ENCODE assay signal across 8 cellular contexts in genomic region chr17:2083613-2084128, GRCh38. TPM values are rescaled to one million over a fixed set of nuclear protein-coding genes. Genes with fewer than 3 reads are reported as not detected.
DNase-seq lines count a peak whose midpoint lies in the region; ATAC-seq and TF ChIP-seq lines count a peak whose summit lies in the region.

No MANE protein-coding gene starts in this region.

- no peak overlapping the region for H3K4me3 Mint-ChIP-seq in activated CD8-positive, alpha-beta T cell treated with anti-CD3 and anti-CD28 coated beads for 36 hours

- 48 to 52% methylated on average over 7 of the region's 7 CpGs for WGBS in GM23248 (ENCODE audit: low coverage in 1 of 2, low lambda C conversion rate in 2 of 2, missing lambda C conversion rate in 2 of 2), 2 experiments
- WGBS in lung, 2 donors: 7 to 15% methylated on average over 7 of the region's 7 CpGs

- peaks cover 68% of the 10 kb centered on the region for H3K36me3 Mint-ChIP-seq in activated CD8-positive, alpha-beta T cell treated with anti-CD3 and anti-CD28 coated beads for 36 hours (ENCODE audit: low read depth)

- peaks cover 46% of the 10 kb centered on the region for H3F3A ChIP-seq in GM23248 (ENCODE audit: insufficient read depth)

- DNase-seq in AG04450 (ENCODE audit: low read depth, low spot score) (no peak), GM23248 (no peak), lung (ENCODE audit: low spot score) (peak; percentile 64), ureter (ENCODE audit: low spot score) (peak; percentile 79), AG20443 (ENCODE audit: low spot score) (no peak), dedifferentiated amniotic fluid mesenchymal stem cell (ENCODE audit: extremely low spot score) (no peak)
- no peak for DNase-seq in activated CD8-positive, alpha-beta T cell treated with anti-CD3 and anti-CD28 coated beads for 36 hours

- H3K9me2 ChIP-seq in GM23248 (ENCODE audit: insufficient read depth): no peaks in the 10 kb centered on the region

- H3K9me3 ChIP-seq in AG04450 (ENCODE audit: control insufficient read depth, insufficient read depth, low read length): no peaks in the 10 kb centered on the region
- H3K9me3 ChIP-seq in GM23248 (ENCODE audit: low read depth): no peaks in the 10 kb centered on the region
- H3K9me3 ChIP-seq in lung (ENCODE audit: control insufficient read depth in 2 of 2, insufficient read depth in 1 of 2, low read length in 1 of 2): no peaks in the 10 kb centered on the region

- intact Hi-C loops in activated CD8-positive, alpha-beta T cell treated with anti-CD3 and anti-CD28 coated beads for 36 hours (cut with micrococcal nuclease): no loop called here

- no peak overlapping the region for H2AFZ ChIP-seq in GM23248

- H3K27me3 Mint-ChIP-seq in activated CD8-positive, alpha-beta T cell treated with anti-CD3 and anti-CD28 coated beads for 36 hours: no peaks in the 10 kb centered on the region

- H4K20me1 ChIP-seq in GM23248 (ENCODE audit: insufficient read depth): no peaks in the 10 kb centered on the region

- peaks cover 54% of the 10 kb centered on the region for H3K4me1 Mint-ChIP-seq in activated CD8-positive, alpha-beta T cell treated with anti-CD3 and anti-CD28 coated beads for 36 hours (ENCODE audit: low read depth)

- H3K27me3 ChIP-seq in AG04450 (ENCODE audit: control insufficient read depth, insufficient read depth, low read length) (no peaks in the 10 kb centered on the region), GM23248 (replicated peaks; ENCODE audit: insufficient read depth) (no peaks in the 10 kb centered on the region), lung (ENCODE audit: control insufficient read depth, insufficient read depth) (no peaks in the 10 kb centered on the region)

- H3K27ac Mint-ChIP-seq in activated CD8-positive, alpha-beta T cell treated with anti-CD3 and anti-CD28 coated beads for 36 hours: peak overlapping the region; percentile 48

- TF ChIP-seq CTCF in AG04450 (IDR thresholded peaks at IDR 0.05; ENCODE audit: low read depth, low read length): no peak
- no peak for TF ChIP-seq CTCF in activated CD8-positive, alpha-beta T cell treated with anti-CD3 and anti-CD28 coated beads for 36 hours (IDR thresholded peaks at IDR 0.05)
- TF ChIP-seq CTCF in lung (IDR thresholded peaks at IDR 0.05; ENCODE audit: control extremely low read depth, extremely low read depth): no peak

- CTCF ChIA-PET in AG04450 (lab: Charles Lee): interaction anchor here (0.5 kb wide), 1 partner anchor 1762 kb away, joined by 3 read pairs; the partner anchor contains the start of gene NCBP3
- CTCF ChIA-PET in activated CD8-positive, alpha-beta T cell treated with anti-CD3 and anti-CD28 coated beads for 36 hours (lab: Charles Lee): interaction anchor here (1.0 to 1.9 kb wide), 7 partner anchors 9 to 299 kb away, joined by 3 to 8 read pairs (median 4); partner anchors contain the start of gene HIC1

- H3K4me3 ChIP-seq in AG04450 (ENCODE audit: low read depth, low read length): no peak overlapping the region
- no peak overlapping the region for H3K4me3 ChIP-seq in GM23248
- H3K4me3 ChIP-seq in lung: no peak overlapping the region

- ATAC-seq in activated CD8-positive, alpha-beta T cell treated with anti-CD3 and anti-CD28 coated beads for 36 hours: no peak
- ATAC-seq in lung (ENCODE audit: insufficient read depth, low FRiP score) (peak; percentile 57), GM18868 (IDR thresholded peaks at IDR 0.05; ENCODE audit: unreplicated experiment) (no peak)

- in situ Hi-C loops in GM23248 (cut with MboI): loop anchor here (10.0 kb wide), 1 partner anchor 151 kb away; no protein-coding TSS in a partner anchor

- H3K9me3 Mint-ChIP-seq in activated CD8-positive, alpha-beta T cell treated with anti-CD3 and anti-CD28 coated beads for 36 hours: no peaks in the 10 kb centered on the region

- H3K36me3 ChIP-seq in GM23248 (ENCODE audit: low read depth) (peaks cover under 1% of the 10 kb centered on the region; the same call in 1 of the 2 replicates), lung (ENCODE audit: control insufficient read depth in 2 of 2, insufficient read depth in 2 of 2, low read length in 2 of 2) (peaks cover 0 to 13% of the 10 kb centered on the region in 2 donors)

- peak overlapping the region; percentile 46 for H3K4me2 ChIP-seq in GM23248 (ENCODE audit: unreplicated experiment)

- peak overlapping the region; percentile 81 for H3K9ac ChIP-seq in GM23248

- H3K4me1 ChIP-seq in GM23248 (ENCODE audit: insufficient read depth) (peaks cover 56% of the 10 kb centered on the region), lung (ENCODE audit: control insufficient read depth in 2 of 2, insufficient read depth in 2 of 2, low read length in 2 of 2) (peaks cover 23 to 39% of the 10 kb centered on the region in 2 donors)

- no peaks in the 10 kb centered on the region for H3K79me2 ChIP-seq in GM23248 (ENCODE audit: insufficient read depth)

- H3K27ac ChIP-seq in AG04450 (ENCODE audit: low read depth, low read length) (peak overlapping the region; percentile 73), GM23248 (peak overlapping the region; percentile 96), lung (ENCODE audit: low read depth in 1 of 2, low read length in 1 of 2) (peak overlapping the region; percentile 83 to 90)

- POLR2A ChIA-PET in AG04450 (lab: Yijun Ruan, JAX): no interaction called here
- POLR2A ChIA-PET in activated CD8-positive, alpha-beta T cell treated with anti-CD3 and anti-CD28 coated beads for 36 hours (lab: Charles Lee): no interaction called here

RNA-seq across cellular contexts. Expression of gene HIC1, which starts 28.8 kb away (rescaled TPM):
- polyA plus RNA-seq in AG04450 (2011; rRNA removed) (12.7 and 14.4 TPM in 2 replicates), GM23248 (2016; fragmentation: Nextera tagmentation; extraction: Ambion mirVana) (1.6 TPM in 2 replicates), lung (10 to 100 TPM in 1 of 2 donors, 1 to 10 TPM in 1; 5.5 to 14.4 TPM)
- polyA minus RNA-seq in AG04450 (2011; rRNA and poly(A)+ RNA removed): 13.7 and 15.8 TPM in 2 replicates
- total RNA-seq in GM23248 (2014; rRNA removed; shearing (Covaris generic)): 35.0 and 59.8 TPM in 2 replicates
- total RNA-seq in activated CD8-positive, alpha-beta T cell treated with anti-CD3 and anti-CD28 coated beads for 36 hours: 10 to 100 TPM; 35.1 TPM
- total RNA-seq in lung (10 to 100 TPM; 28.9 to 34.8 TPM), ureter (14.9 TPM)

RNA-seq across cellular contexts. Expression of gene OVCA2, which starts 41.8 kb away (rescaled TPM):
- polyA plus RNA-seq in AG04450 (2011; rRNA removed) (38.0 and 45.0 TPM in 2 replicates), GM23248 (2016; fragmentation: Nextera tagmentation; extraction: Ambion mirVana) (63.5 and 66.1 TPM in 2 replicates), lung (10 to 100 TPM; 43.2 to 55.4 TPM)
- 16.8 and 18.1 TPM in 2 replicates for polyA minus RNA-seq in AG04450 (2011; rRNA and poly(A)+ RNA removed)
- total RNA-seq in GM23248 (2014; rRNA removed; shearing (Covaris generic)): 67.3 and 92.0 TPM in 2 replicates
- 10 to 100 TPM; 28.0 to 28.5 TPM for total RNA-seq in activated CD8-positive, alpha-beta T cell treated with anti-CD3 and anti-CD28 coated beads for 36 hours
- total RNA-seq in lung (10 to 100 TPM; 11.1 to 31.7 TPM), ureter (39.5 TPM)

RNA-seq across cellular contexts. Expression of gene DPH1, which starts 53.7 kb away (rescaled TPM):
- polyA plus RNA-seq in AG04450 (2011; rRNA removed) (25.3 and 29.9 TPM in 2 replicates), GM23248 (2016; fragmentation: Nextera tagmentation; extraction: Ambion mirVana) (41.1 and 41.2 TPM in 2 replicates), lung (10 to 100 TPM; 21.1 to 21.6 TPM)
- 27.5 and 45.4 TPM in 2 replicates for polyA minus RNA-seq in AG04450 (2011; rRNA and poly(A)+ RNA removed)
- total RNA-seq in GM23248 (2014; rRNA removed; shearing (Covaris generic)): 51.2 and 58.1 TPM in 2 replicates
- total RNA-seq in activated CD8-positive, alpha-beta T cell treated with anti-CD3 and anti-CD28 coated beads for 36 hours: 10 to 100 TPM; 27.8 to 32.5 TPM
- total RNA-seq in lung (10 to 100 TPM; 32.7 to 37.8 TPM), ureter (68.8 TPM)

RNA-seq across cellular contexts. Expression of gene RTN4RL1, which starts 58.5 kb away (rescaled TPM):
- 0.02 and 0.04 TPM in 2 replicates for polyA plus RNA-seq in AG04450 (2011; rRNA removed)
- polyA minus RNA-seq in AG04450 (2011; rRNA and poly(A)+ RNA removed): not detected in 2 replicates
- total RNA-seq in GM23248 (2014; rRNA removed; shearing (Covaris generic)): 0.22 TPM in 1 of 2 replicates, not detected in the other
- polyA plus RNA-seq in GM23248 (2016; fragmentation: Nextera tagmentation; extraction: Ambion mirVana): not detected in 2 replicates
- under 1 TPM; 0.27 to 0.49 TPM for total RNA-seq in activated CD8-positive, alpha-beta T cell treated with anti-CD3 and anti-CD28 coated beads for 36 hours
- total RNA-seq in lung: 1 to 10 TPM in 1 of 2 donors, under 1 TPM in 1; 0.65 to 7.3 TPM
- 1 to 10 TPM; 1.2 to 3.5 TPM for polyA plus RNA-seq in lung
- total RNA-seq in ureter: 6.7 TPM

Comparison
In these comparisons a context has a peak if more than half of its experiments do, and no peak if none do; other contexts are left out.
1. DNase-seq: peak in lung (single experiment) and ureter (single experiment); none in AG04450 (single experiment), GM23248 (single experiment), activated CD8-positive, alpha-beta T cell treated with anti-CD3 and anti-CD28 coated beads for 36 hours (single experiment), AG20443 (single experiment) and dedifferentiated amniotic fluid mesenchymal stem cell (single experiment).
2. Peak in every context shown above with its lines, with median percentiles within 50 percentile points of each other: H3K27ac ChIP-seq.